ENCODE assay signal across 2 cellular contexts in the genomic region with DNA sequence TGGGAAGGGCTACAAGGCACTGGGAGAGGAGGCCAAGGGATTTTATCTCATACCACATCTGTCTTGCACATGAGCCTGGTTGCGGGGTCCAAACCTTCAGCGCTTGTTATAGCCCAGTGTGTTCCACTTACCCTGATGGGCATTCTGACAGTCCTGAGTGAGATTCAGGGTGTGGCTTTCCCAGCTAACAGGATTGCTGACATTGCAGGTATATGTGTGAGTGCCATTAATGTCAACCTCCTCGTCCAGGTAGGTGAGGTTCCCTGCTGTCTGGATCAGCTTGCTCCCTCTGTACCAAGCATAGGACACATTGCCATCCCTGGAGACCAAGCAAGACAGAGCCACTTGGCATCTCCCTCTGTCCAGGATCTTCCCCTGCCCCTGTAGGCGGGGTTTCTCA.
TF ChIP-seq lines count a peak whose summit lies in the region.

No MANE protein-coding gene starts in this region.

TF ChIP-seq in A549, 52 proteins besides CTCF, POLR2A, EP300 and RAD21:
- no peak for TF ChIP-seq EHMT2 (IDR thresholded peaks at IDR 0.05; ENCODE audit: low read depth)
- TF ChIP-seq HOXB13 (CRISPR knock-in tag; IDR thresholded peaks at IDR 0.05; ENCODE audit: low read depth) = no peak
- no peak for TF ChIP-seq BHLHE40 (IDR thresholded peaks at IDR 0.05; ENCODE audit: low read depth, low read length)
- peak; percentile 73 for TF ChIP-seq MAFK (IDR thresholded peaks at IDR 0.05; ENCODE audit: partially characterized antibody)
- TF ChIP-seq, protein P1, sequence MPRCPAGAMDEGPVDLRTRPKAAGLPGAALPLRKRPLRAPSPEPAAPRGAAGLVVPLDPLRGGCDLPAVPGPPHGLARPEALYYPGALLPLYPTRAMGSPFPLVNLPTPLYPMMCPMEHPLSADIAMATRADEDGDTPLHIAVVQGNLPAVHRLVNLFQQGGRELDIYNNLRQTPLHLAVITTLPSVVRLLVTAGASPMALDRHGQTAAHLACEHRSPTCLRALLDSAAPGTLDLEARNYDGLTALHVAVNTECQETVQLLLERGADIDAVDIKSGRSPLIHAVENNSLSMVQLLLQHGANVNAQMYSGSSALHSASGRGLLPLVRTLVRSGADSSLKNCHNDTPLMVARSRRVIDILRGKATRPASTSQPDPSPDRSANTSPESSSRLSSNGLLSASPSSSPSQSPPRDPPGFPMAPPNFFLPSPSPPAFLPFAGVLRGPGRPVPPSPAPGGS (IDR thresholded peaks at IDR 0.05) = no peak
- no peak for TF ChIP-seq SREBF2 (IDR thresholded peaks at IDR 0.05)

TF ChIP-seq in IMR-90, 13 proteins besides CTCF, POLR2A, EP300 and RAD21:
- TF ChIP-seq MAFK (IDR thresholded peaks at IDR 0.05; ENCODE audit: low read depth, low read length) = peak; percentile 36; the same call in 1 of the 2 replicates
- TF ChIP-seq MXI1 (IDR thresholded peaks at IDR 0.05; ENCODE audit: borderline replicate concordance, low read depth, low read length) = no peak
